Comparison of ENCODE assay signal across 15 cellular contexts in the genomic region with DNA sequence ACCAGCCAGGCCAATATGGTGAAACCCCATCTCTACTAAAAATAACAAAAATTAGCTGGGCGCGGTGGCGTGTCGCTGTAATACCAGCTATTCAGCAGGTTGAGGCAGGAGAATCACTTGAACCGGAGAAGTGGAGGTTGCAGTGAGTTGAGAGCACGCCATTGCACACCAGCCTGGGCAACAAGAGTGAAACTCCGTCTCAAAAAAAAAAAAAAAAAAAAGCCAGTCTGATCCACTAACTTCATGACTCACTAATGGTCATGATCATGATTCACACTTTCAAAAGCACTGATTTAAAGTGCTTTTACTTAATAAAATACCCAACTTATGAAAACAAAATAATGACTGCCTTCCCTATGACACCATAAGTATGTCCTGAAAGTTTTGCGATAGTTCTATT. TPM values are rescaled to one million over a fixed set of nuclear protein-coding genes. Genes with fewer than 3 reads are reported as not detected.
A peak's percentile ranks its signal among the peaks of the same experiment; 100 is the strongest.
DNase-seq lines count a peak whose midpoint lies in the region; ATAC-seq and TF ChIP-seq lines count a peak whose summit lies in the region.
"Had no signal": no experiment of that assay in that cellular context is flagged by ENCODE, and none has a peak within 500 bp of the region (broad histone marks: within the 10 kb centered on the region; RNA-seq: fewer than 3 reads in every experiment).

No MANE protein-coding gene starts in this region.

- H3K27ac ChIP-seq in lower lobe of right lung = peak overlapping the region; percentile 28
- H3K27ac ChIP-seq: heart left ventricle, SK-N-MC, thyroid gland had no signal

- ATAC-seq in lower lobe of right lung (peak; percentile 55 to 59), GM19397 (IDR thresholded peaks at IDR 0.05; ENCODE audit: unreplicated experiment) (no peak), natural killer cell (no peak)
- ATAC-seq: GM12878, heart left ventricle had no signal

- no peaks in the 10 kb centered on the region for H3K9me3 ChIP-seq in lower lobe of right lung
- H3K9me3 ChIP-seq: heart left ventricle, thyroid gland had no signal

- intact Hi-C loops in lower lobe of right lung (cut with DNase I) = no loop called here
- intact Hi-C loops in natural killer cell (cut with micrococcal nuclease) = no loop called here

- H3K27me3 Mint-ChIP-seq in natural killer cell (ENCODE audit: low read depth in 2 of 2) = peaks cover 0 to 3% of the 10 kb centered on the region in 2 donors
- H3K27me3 Mint-ChIP-seq: memory B cell had no signal

- no peaks in the 10 kb centered on the region for H3K4me1 Mint-ChIP-seq in natural killer cell
- H3K4me1 Mint-ChIP-seq: memory B cell had no signal

- H3K36me3 Mint-ChIP-seq in natural killer cell = no peaks in the 10 kb centered on the region
- H3K36me3 Mint-ChIP-seq: memory B cell had no signal

- H3K4me1 ChIP-seq in lower lobe of right lung = peaks cover 2% of the 10 kb centered on the region
- H3K4me1 ChIP-seq: heart left ventricle, thyroid gland had no signal

- no peaks in the 10 kb centered on the region for H3K36me3 ChIP-seq in lower lobe of right lung
- H3K36me3 ChIP-seq: heart left ventricle, thyroid gland had no signal

- H3K9me3 Mint-ChIP-seq in natural killer cell = no peaks in the 10 kb centered on the region
- H3K9me3 Mint-ChIP-seq: memory B cell had no signal

- DNase-seq in AG09309 (ENCODE audit: low read depth) (peak; percentile 34), HPDE6-E6E7 (ENCODE audit: extremely low spot score) (peak; percentile 49), choroid plexus epithelial cell (ENCODE audit: low read depth) (peak; percentile 57), lower lobe of right lung (no peak), KBM-7 (no peak), natural killer cell (no peak), 8988T (no peak)
- DNase-seq: activated CD4-positive, alpha-beta T cell treated with anti-CD3 and anti-CD28 coated beads for 1 hour; heart left ventricle; MM.1S; thyroid gland had no signal

- H3K4me3 ChIP-seq in AG09309 (ENCODE audit: control insufficient read depth, low read depth, low read length) (no peak overlapping the region), choroid plexus epithelial cell (ENCODE audit: low read depth, low read length) (no peak overlapping the region), lower lobe of right lung (no peak overlapping the region)
- H3K4me3 ChIP-seq: GM12878, heart left ventricle, SK-N-MC, thyroid gland had no signal

- H3K4me3 Mint-ChIP-seq in natural killer cell = no peak overlapping the region
- H3K4me3 Mint-ChIP-seq: memory B cell had no signal

- in situ Hi-C loops in KBM-7 (cut with MboI; ENCODE audit: low pct_unique_long_range_greater_than_20kb, low sequenced_read_pairs) = no loop called here

- TF ChIP-seq CTCF in AG09309 (IDR thresholded peaks at IDR 0.05; ENCODE audit: control insufficient read depth, insufficient read depth, low read depth, low read length, missing control alignments) (no peak), choroid plexus epithelial cell (conservative IDR thresholded peaks at IDR 0.05; ENCODE audit: low read depth, low read length) (no peak), lower lobe of right lung (IDR thresholded peaks at IDR 0.05) (no peak), natural killer cell (IDR thresholded peaks at IDR 0.05) (no peak)

- no peak overlapping the region for H3K27ac Mint-ChIP-seq in natural killer cell
- H3K27ac Mint-ChIP-seq: memory B cell had no signal

- H3K27me3 ChIP-seq in lower lobe of right lung (ENCODE audit: low read depth) = no peaks in the 10 kb centered on the region
- H3K27me3 ChIP-seq: heart left ventricle, thyroid gland had no signal

RNA-seq across cellular contexts. Expression of a gene that starts 38.4 kb away (rescaled TPM):
- total RNA-seq in lower lobe of right lung (224 TPM), natural killer cell (1 to 10 TPM in 1 of 3 donors, under 1 TPM in 2; 0.25 to 1.6 (median 0.68) TPM)

Comparison
In these comparisons a context has a peak if more than half of its experiments do, and no peak if none do; other contexts are left out.
1. DNase-seq: peak in AG09309 (single experiment), HPDE6-E6E7 (single experiment) and choroid plexus epithelial cell (single experiment); none in lower lobe of right lung (single experiment), KBM-7 (single experiment), natural killer cell (single experiment) and 8988T (single experiment).
2. ATAC-seq: peak in lower lobe of right lung (2 of 2); none in GM19397 (single experiment) and natural killer cell (0 of 3).
3. RNA of a gene that starts 38.4 kb away (total RNA-seq): 224 TPM in lower lobe of right lung (single experiment); 0.25 to 1.6 TPM in natural killer cell; every median in the first group is over 10 times any median in the second.